24 cellular contexts compared by ENCODE assay signal in genomic region chr11:23232652-23233051, GRCh38.
"Had no signal": no experiment of that assay in that cellular context is flagged by ENCODE, and none has a peak within 500 bp of the region (broad histone marks: within the 10 kb centered on the region; RNA-seq: fewer than 3 reads in every experiment).

No MANE protein-coding gene starts in this region.

- H3K9me3 Mint-ChIP-seq: activated B cell treated with CpG ODN at 0.5 μM for 24 hours; activated T-helper 1 cell treated with anti-CD3 and anti-CD28 coated beads, Interleukin-12 subunit alpha, Interleukin-12 subunit beta, Interleukin-2, Interleukin-4 antibody, amounts not matched to agents 30 ng/mL and 10 ng/mL and 1 ng/mL, durations not matched to agents 14 hours and 24 hours and 36 hours had no signal

- H3K27me3 Mint-ChIP-seq: activated B cell treated with CpG ODN at 0.5 μM for 24 hours; activated CD4-positive, alpha-beta T cell treated with anti-CD3 and anti-CD28 coated beads, Interleukin-2, amount 10 ng/mL, durations not matched to agents 24 days and 14 days; activated CD8-positive, alpha-beta memory T cell treated with anti-CD3 and anti-CD28 coated beads, Interleukin-2, amount 10 ng/mL, durations not matched to agents 7 days and 5 days; activated naive CD8-positive, alpha-beta T cell; activated T-cell treated with anti-CD3 and anti-CD28 coated beads, Interleukin-2, amount 50 U/mL, for 24 hours; T-cell had no signal

- H3K36me3 Mint-ChIP-seq: activated CD8-positive, alpha-beta memory T cell treated with anti-CD3 and anti-CD28 coated beads, Interleukin-2, amount 10 ng/mL, durations not matched to agents 7 days and 5 days; activated naive CD8-positive, alpha-beta T cell; T-cell had no signal

- H3K4me1 Mint-ChIP-seq: activated B cell treated with CpG ODN at 0.5 μM for 24 hours; activated CD4-positive, alpha-beta T cell treated with anti-CD3 and anti-CD28 coated beads, Interleukin-2, amount 10 ng/mL, durations not matched to agents 24 days and 14 days; activated CD8-positive, alpha-beta memory T cell treated with anti-CD3 and anti-CD28 coated beads, Interleukin-2, amount 10 ng/mL, durations not matched to agents 7 days and 5 days; T-cell had no signal

- H3K27ac Mint-ChIP-seq: activated B cell treated with CpG ODN at 0.5 μM for 24 hours; activated CD4-positive, alpha-beta T cell treated with anti-CD3 and anti-CD28 coated beads, Interleukin-2, amount 10 ng/mL, durations not matched to agents 24 days and 14 days; activated CD8-positive, alpha-beta memory T cell treated with anti-CD3 and anti-CD28 coated beads, Interleukin-2, amount 10 ng/mL, durations not matched to agents 7 days and 5 days; activated naive CD8-positive, alpha-beta T cell; activated T-cell treated with anti-CD3 and anti-CD28 coated beads, Interleukin-2, amount 50 U/mL, for 24 hours; activated T-helper 1 cell treated with anti-CD3 and anti-CD28 coated beads, Interleukin-12 subunit alpha, Interleukin-12 subunit beta, Interleukin-2, Interleukin-4 antibody, amounts not matched to agents 30 ng/mL and 10 ng/mL and 1 ng/mL, durations not matched to agents 14 hours and 24 hours and 36 hours; T-cell had no signal

- DNase-seq: activated B cell treated with CpG ODN at 0.5 μM for 24 hours; activated CD4-positive, alpha-beta T cell treated with anti-CD3 and anti-CD28 coated beads for 1 hour; activated CD4-positive, alpha-beta T cell treated with anti-CD3 and anti-CD28 coated beads, Interleukin-2, amount 10 ng/mL, durations not matched to agents 24 days and 14 days; activated CD4-positive, alpha-beta T cell treated with anti-CD3 and anti-CD28 coated beads, Interleukin-2, amount 50 U/mL, for 48 hours; activated CD8-positive, alpha-beta memory T cell treated with anti-CD3 and anti-CD28 coated beads, Interleukin-2, amount 10 ng/mL, durations not matched to agents 7 days and 5 days; activated effector memory CD4-positive, alpha-beta T cell treated with Interleukin-2 at 50 U/mL for 16 hours; activated naive CD4-positive, alpha-beta T cell; activated T-cell treated with anti-CD3 and anti-CD28 coated beads, Interleukin-2, amount 50 U/mL, for 24 hours; amygdala; cerebellar nuclear complex; KG1; NCI-H1092 treated with DMSO at 0.1 percent for 48 hours; NCI-H1417 treated with DMSO at 0.1 percent for 48 hours; NCI-H1694; NCI-H2029 treated with DMSO at 0.1 percent for 48 hours; NCI-H510A treated with DMSO at 0.1 percent for 48 hours; NCI-H69; NK-92 treated with Interleukin-12 subunit alpha and Interleukin-12 subunit beta, amount 100 ng/mL, for 24 hours; SHP77; T-cell; T-helper 2 cell; T1000 had no signal

- ATAC-seq: activated CD8-positive, alpha-beta memory T cell treated with anti-CD3 and anti-CD28 coated beads, Interleukin-2, amount 10 ng/mL, durations not matched to agents 7 days and 5 days; T-cell had no signal

- H3K4me3 Mint-ChIP-seq: activated B cell treated with CpG ODN at 0.5 μM for 24 hours; activated CD4-positive, alpha-beta T cell treated with anti-CD3 and anti-CD28 coated beads, Interleukin-2, amount 10 ng/mL, durations not matched to agents 24 days and 14 days; activated CD8-positive, alpha-beta memory T cell treated with anti-CD3 and anti-CD28 coated beads, Interleukin-2, amount 10 ng/mL, durations not matched to agents 7 days and 5 days; activated naive CD8-positive, alpha-beta T cell; activated T-cell treated with anti-CD3 and anti-CD28 coated beads, Interleukin-2, amount 50 U/mL, for 24 hours; activated T-helper 1 cell treated with anti-CD3 and anti-CD28 coated beads, Interleukin-12 subunit alpha, Interleukin-12 subunit beta, Interleukin-2, Interleukin-4 antibody, amounts not matched to agents 30 ng/mL and 10 ng/mL and 1 ng/mL, durations not matched to agents 14 hours and 24 hours and 36 hours; T-cell had no signal
